ENCODE assay signal across 21 cellular contexts in the genomic region with DNA sequence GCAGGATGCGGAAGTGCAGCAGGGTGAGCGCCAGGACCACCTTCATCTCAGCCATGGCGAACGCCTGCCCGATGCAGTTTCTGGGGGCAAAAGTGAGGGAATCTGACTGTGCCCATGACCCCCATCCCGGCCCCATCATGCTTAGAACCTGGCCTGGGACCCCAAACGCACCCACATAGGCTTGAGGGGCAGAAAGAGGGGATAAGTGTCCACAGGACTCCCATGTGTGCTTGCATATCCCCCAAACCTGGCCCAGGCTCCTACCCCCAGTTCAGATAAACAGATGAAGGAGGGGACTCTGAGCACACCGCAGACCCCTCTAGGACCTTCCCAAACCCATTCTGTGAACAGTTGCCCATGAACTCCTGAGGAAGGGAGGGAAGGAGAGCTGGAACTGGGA. TPM values are rescaled to one million over a fixed set of nuclear protein-coding genes. Genes with fewer than 3 reads are reported as not detected.
DNase-seq lines count a peak whose midpoint lies in the region; ATAC-seq, FAIRE-seq and TF ChIP-seq lines count a peak whose summit lies in the region.
"Had no signal": no experiment of that assay in that cellular context is flagged by ENCODE, and none has a peak within 500 bp of the region (broad histone marks: within the 10 kb centered on the region; RNA-seq: fewer than 3 reads in every experiment).

No MANE protein-coding gene starts in this region.

- no peaks in the 10 kb centered on the region for H3K4me1 Mint-ChIP-seq in HFFc6 (ENCODE audit: low read depth)

- no peak overlapping the region for H3K4me3 Mint-ChIP-seq in HFFc6
- H3K4me3 Mint-ChIP-seq: B cell; CD4-positive, CD25-positive, alpha-beta regulatory T cell; CD8-positive, alpha-beta T cell had no signal

- FAIRE-seq in bronchial epithelial cell (lab: Jason Lieb, UNC), result peak; percentile 40
- FAIRE-seq: G401.6, GM12892, H54 had no signal

- no peaks in the 10 kb centered on the region for H3K36me3 ChIP-seq in bronchial epithelial cell (ENCODE audit: control insufficient read depth, insufficient read depth, low read length)
- H3K36me3 ChIP-seq: BLaER1, HAP-1 had no signal

- no peak for ATAC-seq in GM21619 (IDR thresholded peaks at IDR 0.05; ENCODE audit: unreplicated experiment)
- ATAC-seq: CD8-positive, alpha-beta T cell had no signal

- no peaks in the 10 kb centered on the region for H3K36me3 Mint-ChIP-seq in HFFc6 (ENCODE audit: low read depth)
- H3K36me3 Mint-ChIP-seq: CD4-positive, CD25-positive, alpha-beta regulatory T cell; CD8-positive, alpha-beta T cell had no signal

- H3K27me3 Mint-ChIP-seq in HFFc6 (ENCODE audit: insufficient read depth), result peaks cover 7% of the 10 kb centered on the region

- H3K4me3 ChIP-seq in bronchial epithelial cell (ENCODE audit: low read depth, low read length), result no peak overlapping the region
- H3K4me3 ChIP-seq: BLaER1, HAP-1 had no signal

- peaks cover 23% of the 10 kb centered on the region for H3K9me3 Mint-ChIP-seq in HFFc6

- H3K27me3 ChIP-seq in bronchial epithelial cell (ENCODE audit: control insufficient read depth, insufficient read depth, low read length), result no peaks in the 10 kb centered on the region

- DNase-seq in AG20443 (ENCODE audit: low spot score) (peak; percentile 3), bronchial epithelial cell (ENCODE audit: low read depth) (no peak), iPS-NIHi11 (ENCODE audit: low spot score) (peak; percentile 1), ureter (ENCODE audit: low spot score) (peak; percentile 36), HFFc6 (no peak), GM19240 (ENCODE audit: insufficient read length, low spot score) (no peak)
- DNase-seq: Caco-2; CD4-positive, CD25-positive, alpha-beta regulatory T cell; CD8-positive, alpha-beta T cell; DMS153; DND-41; GOT3 had no signal

- TF ChIP-seq CTCF in bronchial epithelial cell (IDR thresholded peaks at IDR 0.05; ENCODE audit: insufficient read depth, low read length, severe bottlenecking) (no peak), HFFc6 (IDR thresholded peaks at IDR 0.05) (no peak)

- no peak overlapping the region for H3K27ac Mint-ChIP-seq in HFFc6
- H3K27ac Mint-ChIP-seq: B cell; CD8-positive, alpha-beta T cell had no signal

RNA-seq across cellular contexts. Expression of a gene that starts 16.0 kb away (rescaled TPM):
- under 0.01 TPM in 1 of 2 replicates, not detected in the other for total RNA-seq in bronchial epithelial cell
- total RNA-seq in ureter, result 2.2 TPM
- total RNA-seq in HFFc6 (2021; fragmentation: NEBNext Ultra II Directional; extraction: Animal tissue kit (Norgen Biotek cat#: 25700)), result not detected
- total RNA-seq: A673; B cell; Caco-2; CD4-positive, CD25-positive, alpha-beta regulatory T cell; CD8-positive, alpha-beta T cell had no signal

RNA-seq across cellular contexts. Expression of a gene that starts 20.5 kb away (rescaled TPM):
- total RNA-seq in bronchial epithelial cell (0.79 and 2.7 TPM in 2 replicates), ureter (9.3 TPM)
- not detected for total RNA-seq in HFFc6 (2021; fragmentation: NEBNext Ultra II Directional; extraction: Animal tissue kit (Norgen Biotek cat#: 25700))
- total RNA-seq: B cell; Caco-2; CD4-positive, CD25-positive, alpha-beta regulatory T cell; CD8-positive, alpha-beta T cell had no signal

RNA-seq across cellular contexts. Expression of a gene that starts 35.0 kb away (rescaled TPM):
- not detected in 2 replicates for total RNA-seq in bronchial epithelial cell
- total RNA-seq in ureter, result not detected
- total RNA-seq in HFFc6 (2021; fragmentation: NEBNext Ultra II Directional; extraction: Animal tissue kit (Norgen Biotek cat#: 25700)), result not detected
- total RNA-seq: A172; A673; B cell; Caco-2; CD4-positive, CD25-positive, alpha-beta regulatory T cell; CD8-positive, alpha-beta T cell had no signal

Comparison
In these comparisons a context has a peak if more than half of its experiments do, and no peak if none do; other contexts are left out.
1. DNase-seq: peak in AG20443 (single experiment), iPS-NIHi11 (single experiment) and ureter (single experiment); none in bronchial epithelial cell (single experiment), HFFc6 (single experiment) and GM19240 (single experiment).